2 cellular contexts compared by ENCODE assay signal in genomic region chr12:52014567-52015392, GRCh38.
A peak's percentile ranks its signal among the peaks of the same experiment; 100 is the strongest.
TF ChIP-seq lines count a peak whose summit lies in the region.

No MANE protein-coding gene starts in this region.

TF ChIP-seq in HepG2, 621 proteins besides CTCF, POLR2A, EP300 and RAD21:
- TF ChIP-seq RBFOX2 (IDR thresholded peaks at IDR 0.05; ENCODE audit: low read depth, low read length) (0 out of 2 replicates have a peak, but pooled peaks have one; percentile 31), ZBTB4 (CRISPR knock-in tag; IDR thresholded peaks at IDR 0.05; ENCODE audit: borderline replicate concordance) (no peak), ZNF546 (CRISPR knock-in tag; conservative IDR thresholded peaks at IDR 0.05) (no peak), AGO2 (optimal IDR thresholded peaks at IDR 0.05; ENCODE audit: low read depth, low read length) (peak; percentile 16), FOXK1 (CRISPR knock-in tag; IDR thresholded peaks at IDR 0.05; ENCODE audit: borderline replicate concordance, low read depth) (no peak)

TF ChIP-seq in H1, 55 proteins besides CTCF, POLR2A, EP300 and RAD21:
- TF ChIP-seq E2F6 (IDR thresholded peaks at IDR 0.05) = peak; percentile 69; the same call in 1 of the 2 replicates
- no peak for TF ChIP-seq JUN (IDR thresholded peaks at IDR 0.05; ENCODE audit: low read depth, low read length)
- TF ChIP-seq EGR1 (IDR thresholded peaks at IDR 0.05; ENCODE audit: borderline replicate concordance, low read depth, low read length) = peak; percentile 93
- TF ChIP-seq SIN3A (conservative IDR thresholded peaks at IDR 0.05 in 1 of 2, IDR thresholded peaks at IDR 0.05 in 1 of 2; ENCODE audit: low read depth in 1 of 2, low read length in 2 of 2) = no peak
- TF ChIP-seq EZH2 (IDR thresholded peaks at IDR 0.05; ENCODE audit: low read depth, low read length, severe bottlenecking) = peak; percentile 31
- no peak for TF ChIP-seq GABPA (IDR thresholded peaks at IDR 0.05; ENCODE audit: borderline replicate concordance, insufficient read depth, low read length)
- TF ChIP-seq KDM4A (IDR thresholded peaks at IDR 0.05; ENCODE audit: low read depth, low read length, severe bottlenecking) = peak; percentile 68
- TF ChIP-seq, protein P1, sequence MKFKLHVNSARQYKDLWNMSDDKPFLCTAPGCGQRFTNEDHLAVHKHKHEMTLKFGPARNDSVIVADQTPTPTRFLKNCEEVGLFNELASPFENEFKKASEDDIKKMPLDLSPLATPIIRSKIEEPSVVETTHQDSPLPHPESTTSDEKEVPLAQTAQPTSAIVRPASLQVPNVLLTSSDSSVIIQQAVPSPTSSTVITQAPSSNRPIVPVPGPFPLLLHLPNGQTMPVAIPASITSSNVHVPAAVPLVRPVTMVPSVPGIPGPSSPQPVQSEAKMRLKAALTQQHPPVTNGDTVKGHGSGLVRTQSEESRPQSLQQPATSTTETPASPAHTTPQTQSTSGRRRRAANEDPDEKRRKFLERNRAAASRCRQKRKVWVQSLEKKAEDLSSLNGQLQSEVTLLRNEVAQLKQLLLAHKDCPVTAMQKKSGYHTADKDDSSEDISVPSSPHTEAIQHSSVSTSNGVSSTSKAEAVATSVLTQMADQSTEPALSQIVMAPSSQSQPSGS (IDR thresholded peaks at IDR 0.05; ENCODE audit: low read length) = no peak
- no peak for TF ChIP-seq BCL11A (IDR thresholded peaks at IDR 0.05; ENCODE audit: low read depth in 2 of 2, low read length in 2 of 2)
- TF ChIP-seq SUZ12 (IDR thresholded peaks at IDR 0.05; ENCODE audit: low read length) = 0 out of 2 replicates have a peak, but pooled peaks have one; percentile 39
- no peak for TF ChIP-seq YY1 (IDR thresholded peaks at IDR 0.05; ENCODE audit: low read depth, low read length)
- TF ChIP-seq, protein P2, sequence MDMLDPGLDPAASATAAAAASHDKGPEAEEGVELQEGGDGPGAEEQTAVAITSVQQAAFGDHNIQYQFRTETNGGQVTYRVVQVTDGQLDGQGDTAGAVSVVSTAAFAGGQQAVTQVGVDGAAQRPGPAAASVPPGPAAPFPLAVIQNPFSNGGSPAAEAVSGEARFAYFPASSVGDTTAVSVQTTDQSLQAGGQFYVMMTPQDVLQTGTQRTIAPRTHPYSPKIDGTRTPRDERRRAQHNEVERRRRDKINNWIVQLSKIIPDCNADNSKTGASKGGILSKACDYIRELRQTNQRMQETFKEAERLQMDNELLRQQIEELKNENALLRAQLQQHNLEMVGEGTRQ (IDR thresholded peaks at IDR 0.05; ENCODE audit: low read length) = no peak
- no peak for TF ChIP-seq CHD1 (IDR thresholded peaks at IDR 0.05; ENCODE audit: low read depth, low read length)
- TF ChIP-seq, protein P3, sequence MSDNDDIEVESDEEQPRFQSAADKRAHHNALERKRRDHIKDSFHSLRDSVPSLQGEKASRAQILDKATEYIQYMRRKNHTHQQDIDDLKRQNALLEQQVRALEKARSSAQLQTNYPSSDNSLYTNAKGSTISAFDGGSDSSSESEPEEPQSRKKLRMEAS (IDR thresholded peaks at IDR 0.05) = peak; percentile 85; the same call in 1 of the 2 replicates
- no peak for TF ChIP-seq TAF1 (IDR thresholded peaks at IDR 0.05; ENCODE audit: low read depth, low read length)
- no peak for TF ChIP-seq SP2 (IDR thresholded peaks at IDR 0.05; ENCODE audit: low read length)
- no peak for TF ChIP-seq HDAC6 (IDR thresholded peaks at IDR 0.05; ENCODE audit: low read depth, low read length)
